ENCODE assay signal across 1 cellular context in the genomic region with DNA sequence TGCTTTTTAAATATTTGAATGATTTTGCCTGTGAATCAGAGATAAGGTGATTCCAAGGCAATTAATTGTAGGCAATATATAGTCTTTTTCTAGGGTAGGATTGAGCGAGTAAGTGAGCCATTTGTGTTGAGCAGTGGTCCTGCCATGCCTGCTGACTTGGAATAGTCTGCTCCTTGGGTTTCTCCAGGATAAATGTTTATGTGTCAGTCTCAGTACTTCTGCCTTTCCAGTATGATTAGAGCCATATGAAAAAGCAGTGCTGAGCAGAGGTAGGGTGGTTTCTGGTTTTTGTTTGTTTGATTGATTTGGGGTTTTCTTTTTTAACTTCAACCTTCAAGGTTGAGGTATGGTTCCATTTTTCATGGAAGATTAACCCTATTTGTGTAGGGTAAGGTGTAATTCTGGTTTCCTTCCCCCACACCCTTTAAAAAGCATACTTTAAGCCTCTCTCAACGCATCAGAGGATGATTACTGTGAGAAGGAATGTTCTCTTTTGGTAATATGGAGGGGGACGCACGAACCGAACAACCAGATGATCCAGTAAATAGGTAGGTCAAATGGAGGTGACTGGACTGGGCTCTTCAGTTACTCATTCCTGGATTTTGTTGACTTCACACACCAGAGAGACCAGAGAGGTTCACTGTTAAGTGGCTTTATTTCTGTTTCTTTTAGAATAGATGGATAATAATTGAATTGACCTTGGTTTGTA.
TF ChIP-seq lines count a peak whose summit lies in the region.

No MANE protein-coding gene starts in this region.

TF ChIP-seq in IMR-90, 13 proteins besides CTCF, POLR2A, EP300 and RAD21:
- TF ChIP-seq RCOR1 (IDR thresholded peaks at IDR 0.05; ENCODE audit: insufficient replicate concordance, low read length) = peak; percentile 32
- no peak for TF ChIP-seq MXI1 (IDR thresholded peaks at IDR 0.05; ENCODE audit: borderline replicate concordance, low read depth, low read length)
